19 cellular contexts compared by ENCODE assay signal in the genomic region with DNA sequence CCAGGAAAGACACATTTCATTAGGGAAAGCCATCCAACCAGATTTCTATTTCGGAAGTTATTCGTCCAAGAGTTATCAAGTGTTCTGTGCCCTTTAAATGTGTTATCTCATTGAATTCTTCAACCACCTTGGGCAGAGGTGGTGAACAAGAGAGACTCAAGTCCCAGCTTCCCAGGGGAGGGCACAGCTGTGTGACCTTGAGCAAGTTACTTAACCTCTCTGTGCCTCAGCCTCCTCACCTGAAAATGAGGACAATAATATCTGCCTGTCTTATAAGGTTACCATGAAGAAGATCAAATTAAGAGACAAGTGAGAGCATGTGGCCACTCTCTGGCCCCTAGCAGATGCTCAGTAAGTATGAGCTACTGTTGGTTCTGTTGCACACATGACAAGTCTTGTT. TPM values are rescaled to one million over a fixed set of nuclear protein-coding genes. Genes with fewer than 3 reads are reported as not detected.
DNase-seq lines count a peak whose midpoint lies in the region; FAIRE-seq and TF ChIP-seq lines count a peak whose summit lies in the region.
"Had no signal": no experiment of that assay in that cellular context is flagged by ENCODE, and none has a peak within 500 bp of the region (broad histone marks: within the 10 kb centered on the region; RNA-seq: fewer than 3 reads in every experiment).

No MANE protein-coding gene starts in this region.

- intact Hi-C loops in MCF 10A (cut with micrococcal nuclease), result no loop called here
- intact Hi-C loops in breast epithelium (cut with DNase I; ENCODE audit: low total_unique reads), result no loop called here
- intact Hi-C loops in adrenal gland (cut with DNase I), result no loop called here
- intact Hi-C loops in testis (cut with DNase I; ENCODE audit: low total_unique reads), result no loop called here
- intact Hi-C loops in kidney (cut with DNase I), result no loop called here
- intact Hi-C loops in colonic mucosa (cut with DNase I), result no loop called here

- no TSS peak for BruUV-seq in MCF 10A (replicated peaks; lab: Mats Ljungman, UMichigan)

- no peak overlapping the region for H3K9ac ChIP-seq in endodermal cell (ENCODE audit: extremely low read depth, low read length, poor library complexity, severe bottlenecking)
- H3K9ac ChIP-seq in kidney (ENCODE audit: low read length in 2 of 2), result no peak overlapping the region
- H3K9ac ChIP-seq in colonic mucosa (ENCODE audit: low read depth in 2 of 2, low read length in 2 of 2), result no peak overlapping the region
- H3K9ac ChIP-seq: BLaER1 treated with 17β-estradiol and CSF1 and Interleukin-3, amounts not matched to agents 10 nM and 100 nM had no signal

- H3K9me3 Mint-ChIP-seq in MCF 10A (ENCODE audit: unreplicated experiment) (no peaks in the 10 kb centered on the region), endodermal cell (peaks cover 2% of the 10 kb centered on the region), HFFc6 (peaks cover 4% of the 10 kb centered on the region; the same call in 1 of the 2 replicates)

- WGBS in adrenal gland, 4 donors, result 67 to 93% (median 75%) methylated on average over 2 of the region's 2 CpGs
- WGBS in endodermal cell (ENCODE audit: insufficient coverage in 1 of 2, insufficient read length in 1 of 2), 2 experiments, result 93 to 100% methylated on average over 2 of the region's 2 CpGs
- 72 to 80% methylated on average over 2 of the region's 2 CpGs for WGBS in testis, 2 donors

- H3K27ac Mint-ChIP-seq in MCF 10A (ENCODE audit: low read depth, unreplicated experiment), result peak overlapping the region; percentile 84
- no peak overlapping the region for H3K27ac Mint-ChIP-seq in endodermal cell
- no peak overlapping the region for H3K27ac Mint-ChIP-seq in HFFc6
- H3K27ac Mint-ChIP-seq: B cell; CD8-positive, alpha-beta T cell had no signal

- no peak for FAIRE-seq in kidney (lab: Jason Lieb, UNC)
- FAIRE-seq: GM12891 had no signal

- no peak for TF ChIP-seq POLR2A in breast epithelium (IDR thresholded peaks at IDR 0.05)
- TF ChIP-seq POLR2A in adrenal gland (IDR thresholded peaks at IDR 0.05), result no peak
- TF ChIP-seq POLR2A in testis (IDR thresholded peaks at IDR 0.05), result no peak

- peaks cover 0 to 8% of the 10 kb centered on the region in 2 donors for H3K9me3 ChIP-seq in breast epithelium
- no peaks in the 10 kb centered on the region for H3K9me3 ChIP-seq in adrenal gland (replicated peaks in 1 of 3)
- H3K9me3 ChIP-seq in endodermal cell (ENCODE audit: control insufficient read depth, low read length), result no peaks in the 10 kb centered on the region
- no peaks in the 10 kb centered on the region for H3K9me3 ChIP-seq in testis
- H3K9me3 ChIP-seq in kidney (ENCODE audit: control insufficient read depth in 1 of 2, low read length in 2 of 2), result peaks cover 0 to 6% of the 10 kb centered on the region in 2 donors
- H3K9me3 ChIP-seq in colonic mucosa, result no peaks in the 10 kb centered on the region

- TF ChIP-seq CTCF in MCF 10A (IDR thresholded peaks at IDR 0.05; ENCODE audit: unreplicated experiment) (no peak), breast epithelium (IDR thresholded peaks at IDR 0.05) (no peak), adrenal gland (IDR thresholded peaks at IDR 0.05) (no peak), endodermal cell (conservative IDR thresholded peaks at IDR 0.05) (no peak), testis (IDR thresholded peaks at IDR 0.05) (no peak), kidney (IDR thresholded peaks at IDR 0.05; ENCODE audit: borderline replicate concordance, extremely low read depth, insufficient read depth) (no peak), HFFc6 (IDR thresholded peaks at IDR 0.05) (no peak), colonic mucosa (IDR thresholded peaks at IDR 0.05) (no peak)

- no peak overlapping the region for H3K27ac ChIP-seq in breast epithelium
- peak overlapping the region in 3 of 5 donors; percentile 21 to 85 (median 66) for H3K27ac ChIP-seq in adrenal gland
- no peak overlapping the region for H3K27ac ChIP-seq in endodermal cell (ENCODE audit: low read depth, low read length)
- peak overlapping the region; percentile 25 to 68 for H3K27ac ChIP-seq in testis
- no peak overlapping the region for H3K27ac ChIP-seq in kidney (ENCODE audit: low read depth in 2 of 2, low read length in 2 of 2)
- no peak overlapping the region for H3K27ac ChIP-seq in colonic mucosa
- H3K27ac ChIP-seq: BLaER1 treated with 17β-estradiol and CSF1 and Interleukin-3, amounts not matched to agents 10 nM and 100 nM had no signal

- CTCF ChIA-PET in MCF 10A (lab: Yijun Ruan, JAX), result interaction anchor here (0.9 to 1.0 kb wide), 2 partner anchors 18 to 20 kb away, joined by 3 read pairs; no protein-coding TSS in a partner anchor

- DNase-seq in MCF 10A (ENCODE audit: unreplicated experiment) (no peak), breast epithelium (ENCODE audit: low spot score in 2 of 2) (no peak), adrenal gland (peak in 1 of 7 donors; percentile 39), endodermal cell (peak; percentile 18), testis (no peak), kidney (no peak), HFFc6 (no peak), colonic mucosa (no peak)
- DNase-seq: 8988T; Calu3; CD8-positive, alpha-beta T cell; DMS53; DND-41; EL; H7 had no signal

- H3K36me3 ChIP-seq in breast epithelium (no peaks in the 10 kb centered on the region), adrenal gland (replicated peaks in 1 of 2) (peaks cover 0 to 4% of the 10 kb centered on the region in 2 donors), endodermal cell (ENCODE audit: control insufficient read depth, insufficient read depth, low read length) (no peaks in the 10 kb centered on the region), testis (ENCODE audit: low read depth, missing control alignments) (no peaks in the 10 kb centered on the region), kidney (ENCODE audit: control insufficient read depth in 1 of 2, insufficient read depth in 2 of 2, low read length in 2 of 2) (peaks cover 0 to 6% of the 10 kb centered on the region in 2 donors), colonic mucosa (no peaks in the 10 kb centered on the region)
- H3K36me3 ChIP-seq: BLaER1 treated with 17β-estradiol and CSF1 and Interleukin-3, amounts not matched to agents 10 nM and 100 nM had no signal

- H3K4me3 Mint-ChIP-seq in MCF 10A (ENCODE audit: unreplicated experiment), result no peak overlapping the region
- no peak overlapping the region for H3K4me3 Mint-ChIP-seq in endodermal cell
- no peak overlapping the region for H3K4me3 Mint-ChIP-seq in HFFc6
- H3K4me3 Mint-ChIP-seq: B cell; CD8-positive, alpha-beta T cell; GM23338 had no signal

- H3K27me3 ChIP-seq in breast epithelium (no peaks in the 10 kb centered on the region), adrenal gland (no peaks in the 10 kb centered on the region), endodermal cell (ENCODE audit: control insufficient read depth, insufficient read depth, low read length, poor library complexity, severe bottlenecking) (no peaks in the 10 kb centered on the region), testis (no peaks in the 10 kb centered on the region), colonic mucosa (no peaks in the 10 kb centered on the region)
- H3K27me3 ChIP-seq: BLaER1 treated with 17β-estradiol and CSF1 and Interleukin-3, amounts not matched to agents 10 nM and 100 nM had no signal

- no peak overlapping the region for H3K4me3 ChIP-seq in breast epithelium
- no peak overlapping the region for H3K4me3 ChIP-seq in adrenal gland
- H3K4me3 ChIP-seq in endodermal cell (ENCODE audit: low read length), result no peak overlapping the region
- no peak overlapping the region for H3K4me3 ChIP-seq in testis
- no peak overlapping the region for H3K4me3 ChIP-seq in kidney (ENCODE audit: low read length in 2 of 2)
- no peak overlapping the region for H3K4me3 ChIP-seq in colonic mucosa
- H3K4me3 ChIP-seq: BLaER1 treated with 17β-estradiol and CSF1 and Interleukin-3, amounts not matched to agents 10 nM and 100 nM; GM23338 had no signal

- H3K4me1 ChIP-seq in breast epithelium (no peaks in the 10 kb centered on the region), adrenal gland (replicated peaks in 1 of 2) (peaks cover 30 to 35% of the 10 kb centered on the region in 2 donors), endodermal cell (ENCODE audit: control insufficient read depth, insufficient read depth, low read length) (no peaks in the 10 kb centered on the region), testis (peaks cover 19% of the 10 kb centered on the region), kidney (ENCODE audit: control insufficient read depth in 1 of 2, insufficient read depth in 1 of 2, low read depth in 1 of 2, low read length in 2 of 2) (no peaks in the 10 kb centered on the region), colonic mucosa (no peaks in the 10 kb centered on the region)

- no peaks in the 10 kb centered on the region for H3K27me3 Mint-ChIP-seq in MCF 10A (ENCODE audit: insufficient read depth, unreplicated experiment)
- no peaks in the 10 kb centered on the region for H3K27me3 Mint-ChIP-seq in endodermal cell (ENCODE audit: insufficient read depth)
- H3K27me3 Mint-ChIP-seq in HFFc6 (ENCODE audit: insufficient read depth), result no peaks in the 10 kb centered on the region; the same call in 1 of the 2 replicates
- H3K27me3 Mint-ChIP-seq: B cell had no signal

- POLR2A ChIA-PET in MCF 10A (lab: Yijun Ruan, JAX), result interaction anchor here (1.1 kb wide), 1 partner anchor 120 kb away, joined by 4 read pairs; no protein-coding TSS in a partner anchor

- H3K36me3 Mint-ChIP-seq in MCF 10A (ENCODE audit: insufficient read depth, unreplicated experiment), result no peaks in the 10 kb centered on the region
- H3K36me3 Mint-ChIP-seq in endodermal cell (ENCODE audit: low read depth), result peaks cover 6% of the 10 kb centered on the region
- peaks cover 12% of the 10 kb centered on the region; the same call in 1 of the 2 replicates for H3K36me3 Mint-ChIP-seq in HFFc6 (ENCODE audit: low read depth)
- H3K36me3 Mint-ChIP-seq: CD8-positive, alpha-beta T cell had no signal

- H3K4me1 Mint-ChIP-seq in MCF 10A (ENCODE audit: insufficient read depth, unreplicated experiment) (peaks cover 17% of the 10 kb centered on the region), endodermal cell (no peaks in the 10 kb centered on the region), HFFc6 (ENCODE audit: low read depth) (peaks cover 14% of the 10 kb centered on the region)

RNA-seq across cellular contexts. Expression of a gene that starts 37.4 kb away (rescaled TPM):
- 9.4 and 12.8 TPM in 2 replicates for total RNA-seq in MCF 10A (2022)
- 10 to 100 TPM in 2 of 3 donors, 1 to 10 TPM in 1; 2.4 to 16.4 (median 15.1) TPM for total RNA-seq in breast epithelium
- 100 to 1,000 TPM in 4 of 8 donors, 10 to 100 TPM in 4; 67.2 to 154 (median 96.4) TPM for total RNA-seq in adrenal gland
- 100 to 1,000 TPM in 2 of 3 donors, 10 to 100 TPM in 1; 34.8 to 359 (median 247) TPM for polyA plus RNA-seq in adrenal gland
- total RNA-seq in endodermal cell, result 10 to 100 TPM in 1 of 2 donors, 1 to 10 TPM in 1; 7.0 to 12.8 TPM
- 17.9 TPM for polyA plus RNA-seq in endodermal cell (2013, experiment 1 of 2)
- polyA plus RNA-seq in endodermal cell (2013, experiment 2 of 2), result 16.1 TPM
- total RNA-seq in testis, result 100 to 1,000 TPM; 181 to 208 TPM
- 70.3 TPM for polyA plus RNA-seq in testis (ENCODE audit: insufficient read depth, low read depth, low replicate concordance)
- 14.8 TPM for total RNA-seq in kidney
- 4.4 TPM for polyA plus RNA-seq in kidney (ENCODE audit: insufficient read depth, low read depth, low replicate concordance)
- total RNA-seq in HFFc6 (2021; fragmentation: NEBNext Ultra II Directional; extraction: Animal tissue kit (Norgen Biotek cat#: 25700)), result 1 to 10 TPM; 3.0 to 4.8 (median 3.6) TPM
- total RNA-seq in colonic mucosa, result 1 to 10 TPM; 3.3 to 3.6 TPM

Comparison
In these comparisons a context has a peak if more than half of its experiments do, and no peak if none do; other contexts are left out.
1. H3K27ac ChIP-seq: peak in adrenal gland (3 of 5) and testis (2 of 2); none in breast epithelium (0 of 2), endodermal cell (single experiment), kidney (0 of 2) and colonic mucosa (single experiment).